8 cellular contexts compared by ENCODE assay signal in genomic region chr18:5894613-5895299, GRCh38. TPM values are rescaled to one million over a fixed set of nuclear protein-coding genes. Genes with fewer than 3 reads are reported as not detected.
DNase-seq lines count a peak whose midpoint lies in the region; ATAC-seq and TF ChIP-seq lines count a peak whose summit lies in the region.

No MANE protein-coding gene starts in this region.

- no peaks in the 10 kb centered on the region for H3K36me3 Mint-ChIP-seq in naive thymus-derived CD4-positive, alpha-beta T cell

- no peak overlapping the region for H3K27ac ChIP-seq in naive thymus-derived CD4-positive, alpha-beta T cell (ENCODE audit: low read depth, low read length)

- peaks cover 66 to 77% (median 71%) of the 10 kb centered on the region in 5 donors for H3K27me3 Mint-ChIP-seq in naive thymus-derived CD4-positive, alpha-beta T cell

- peaks cover 0 to 20% (median 12%) of the 10 kb centered on the region in 7 donors for H3K4me1 Mint-ChIP-seq in naive thymus-derived CD4-positive, alpha-beta T cell

- H3K36me3 ChIP-seq in H7 (replicated peaks; ENCODE audit: control insufficient read depth, insufficient read depth, low read length), result no peaks in the 10 kb centered on the region
- H3K36me3 ChIP-seq in naive thymus-derived CD4-positive, alpha-beta T cell (ENCODE audit: control insufficient read depth in 2 of 3, insufficient read depth in 3 of 3, low read length in 3 of 3), result no peaks in the 10 kb centered on the region

- ATAC-seq in naive thymus-derived CD4-positive, alpha-beta T cell, result no peak

- peak overlapping the region in 9 of 10 donors; percentile 29 to 86 (median 70) for H3K4me3 Mint-ChIP-seq in naive thymus-derived CD4-positive, alpha-beta T cell

- POLR2A ChIA-PET in naive thymus-derived CD4-positive, alpha-beta T cell (lab: Charles Lee), result no interaction called here

- H3K27me3 ChIP-seq in H7 (ENCODE audit: control insufficient read depth, insufficient read depth, low read length), result peaks cover 44% of the 10 kb centered on the region
- H3K27me3 ChIP-seq in naive thymus-derived CD4-positive, alpha-beta T cell (ENCODE audit: control insufficient read depth in 2 of 2, insufficient read depth in 2 of 2, low read length in 2 of 2), result peaks cover 3% of the 10 kb centered on the region in 2 donors

- H3K9me3 Mint-ChIP-seq in naive thymus-derived CD4-positive, alpha-beta T cell, result peaks cover 0 to 2% (median 0%) of the 10 kb centered on the region in 11 donors

- CTCF ChIA-PET in naive thymus-derived CD4-positive, alpha-beta T cell (lab: Charles Lee), result interaction anchor here (1.3 kb wide), 1 partner anchor 821 kb away, joined by 3 read pairs; no protein-coding TSS in a partner anchor

- no peak overlapping the region for H3K27ac Mint-ChIP-seq in naive thymus-derived CD4-positive, alpha-beta T cell

- DNase-seq in AG20443 (ENCODE audit: low spot score) (peak; percentile 58), H7 (peak; percentile 84), choroid plexus epithelial cell (ENCODE audit: low read depth) (no peak), NCI-H1092 (lab: John Stamatoyannopoulos, UW) (no peak), AG08396 (ENCODE audit: low spot score) (no peak), NCI-H187 (lab: John Stamatoyannopoulos, UW) (no peak), GM19238 (ENCODE audit: insufficient read length, low spot score) (no peak)
- DNase-seq in naive thymus-derived CD4-positive, alpha-beta T cell, result no peak

- no peak for TF ChIP-seq CTCF in choroid plexus epithelial cell (conservative IDR thresholded peaks at IDR 0.05; ENCODE audit: low read depth, low read length)

- intact Hi-C loops in naive thymus-derived CD4-positive, alpha-beta T cell (cut with micrococcal nuclease), result no loop called here

- H3K9me3 ChIP-seq in naive thymus-derived CD4-positive, alpha-beta T cell (ENCODE audit: control insufficient read depth in 2 of 3, low read length in 3 of 3), result no peaks in the 10 kb centered on the region

- H3K4me1 ChIP-seq in naive thymus-derived CD4-positive, alpha-beta T cell (ENCODE audit: control insufficient read depth in 2 of 2, insufficient read depth in 2 of 2, low read length in 2 of 2), result peaks cover 0 to 4% of the 10 kb centered on the region in 2 donors

- peak overlapping the region; percentile 60 for H3K4me3 ChIP-seq in H7 (ENCODE audit: insufficient read depth, low read depth, low read length)
- H3K4me3 ChIP-seq in choroid plexus epithelial cell (ENCODE audit: low read depth, low read length), result peak overlapping the region; percentile 24
- H3K4me3 ChIP-seq in naive thymus-derived CD4-positive, alpha-beta T cell (ENCODE audit: low read length), result no peak overlapping the region

RNA-seq across cellular contexts. Expression of gene TMEM200C, which starts 0.6 kb away (rescaled TPM):
- 4.7 and 5.8 TPM in 2 replicates for total RNA-seq in H7 (2014; rRNA removed; shearing (Covaris generic))
- total RNA-seq in naive thymus-derived CD4-positive, alpha-beta T cell, result not detected
- polyA plus RNA-seq in naive thymus-derived CD4-positive, alpha-beta T cell, result not detected

Comparison
In these comparisons a context has a peak if more than half of its experiments do, and no peak if none do; other contexts are left out.
1. DNase-seq: peak in AG20443 (single experiment) and H7 (single experiment); none in choroid plexus epithelial cell (single experiment), naive thymus-derived CD4-positive, alpha-beta T cell (0 of 9), NCI-H1092 (single experiment), AG08396 (single experiment), NCI-H187 (0 of 2) and GM19238 (single experiment).